ENCODE assay signal across 1 cellular context in the genomic region with DNA sequence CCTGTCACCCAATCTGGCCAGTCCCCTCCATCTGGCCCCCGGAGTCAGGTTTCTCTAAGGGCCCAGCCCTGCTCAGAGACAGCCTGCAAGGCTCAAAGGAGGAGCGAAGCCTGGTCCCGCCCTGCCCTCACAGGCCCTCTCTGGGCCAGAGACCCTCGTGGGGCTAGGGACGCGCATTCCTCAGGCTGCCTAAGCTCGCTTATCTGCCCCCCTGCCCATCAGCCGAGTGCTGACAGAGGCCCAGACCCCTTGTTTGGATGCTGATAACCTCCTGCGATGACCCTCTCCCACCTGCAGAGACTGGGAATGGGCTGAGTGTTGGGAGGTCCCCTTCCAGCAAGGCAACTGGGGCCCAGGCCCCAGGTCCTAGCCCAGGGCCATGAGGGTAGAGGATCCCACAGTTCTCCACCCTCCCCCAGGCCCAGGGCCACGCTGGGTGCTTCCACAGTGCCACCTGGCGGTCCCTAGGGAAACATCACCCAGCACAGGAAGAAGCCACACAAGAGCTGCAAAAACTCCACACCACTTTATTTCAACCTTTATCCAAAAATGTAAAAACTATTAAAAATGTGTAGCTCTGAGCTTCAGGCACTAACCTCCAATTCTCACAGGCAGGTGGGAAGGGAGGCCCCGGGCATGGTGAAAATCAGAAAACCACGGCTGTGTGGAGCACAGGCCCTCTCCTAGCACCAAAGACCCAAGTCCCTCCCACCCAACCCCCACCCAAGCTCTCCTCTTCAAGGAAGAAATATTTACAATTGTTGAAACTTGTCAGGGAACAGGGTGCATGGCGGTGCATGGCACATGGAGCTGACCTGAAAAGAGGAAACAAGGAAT.
TF ChIP-seq lines count a peak whose summit lies in the region.

No MANE protein-coding gene starts in this region.

TF ChIP-seq in endothelial cell of umbilical vein, 7 proteins besides CTCF, POLR2A, EP300 and RAD21:
- TF ChIP-seq POLR2AphosphoS5 (IDR thresholded peaks at IDR 0.05; ENCODE audit: insufficient read depth, low read depth, low read length) (no peak), FOS (IDR thresholded peaks at IDR 0.05; ENCODE audit: borderline replicate concordance, insufficient read depth, low read length) (no peak), EZH2 (IDR thresholded peaks at IDR 0.05; ENCODE audit: borderline replicate concordance, low read depth, low read length, severe bottlenecking) (no peak), GATA2 (IDR thresholded peaks at IDR 0.05; ENCODE audit: insufficient read depth, insufficient read length, low read depth, low read length) (no peak), JUN (IDR thresholded peaks at IDR 0.05; ENCODE audit: borderline replicate concordance, insufficient read depth, insufficient read length, low read depth) (no peak), MYC (IDR thresholded peaks at IDR 0.05; ENCODE audit: low read depth, low read length) (no peak)
- TF ChIP-seq, protein P1, sequence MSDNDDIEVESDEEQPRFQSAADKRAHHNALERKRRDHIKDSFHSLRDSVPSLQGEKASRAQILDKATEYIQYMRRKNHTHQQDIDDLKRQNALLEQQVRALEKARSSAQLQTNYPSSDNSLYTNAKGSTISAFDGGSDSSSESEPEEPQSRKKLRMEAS (IDR thresholded peaks at IDR 0.05; ENCODE audit: insufficient read depth, insufficient read length): no peak
